17 cellular contexts compared by ENCODE assay signal in genomic region chr15:78112551-78112950, GRCh38. TPM values are rescaled to one million over a fixed set of nuclear protein-coding genes. Genes with fewer than 3 reads are reported as not detected.
"Had no signal": no experiment of that assay in that cellular context is flagged by ENCODE, and none has a peak within 500 bp of the region (broad histone marks: within the 10 kb centered on the region; RNA-seq: fewer than 3 reads in every experiment).

No MANE protein-coding gene starts in this region.

- H3K27me3 Mint-ChIP-seq: activated CD4-positive, alpha-beta memory T cell treated with anti-CD3 and anti-CD28 coated beads for 36 hours; activated CD4-positive, alpha-beta T cell treated with anti-CD3 and anti-CD28 coated beads for 36 hours; activated CD4-positive, alpha-beta T cell treated with anti-CD3 and anti-CD28 coated beads, Interleukin-2, amount 10 ng/mL, durations not matched to agents 24 days and 14 days; activated naive CD8-positive, alpha-beta T cell; activated T-helper 17 cell treated with anti-CD3 and anti-CD28 coated beads, Interleukin-2, amount 50 U/mL, for 72 hours; T-helper 17 cell had no signal

- H3K4me3 ChIP-seq: body of pancreas had no signal

- H3K36me3 ChIP-seq: colonic mucosa had no signal

- H3K4me3 Mint-ChIP-seq: T-helper 17 cell had no signal

- H3K4me1 ChIP-seq: colonic mucosa had no signal

- H3K36me3 Mint-ChIP-seq: activated CD4-positive, alpha-beta memory T cell treated with anti-CD3 and anti-CD28 coated beads for 36 hours; activated naive CD8-positive, alpha-beta T cell had no signal

- H3K27ac Mint-ChIP-seq: activated CD4-positive, alpha-beta memory T cell treated with anti-CD3 and anti-CD28 coated beads for 36 hours; activated CD4-positive, alpha-beta T cell treated with anti-CD3 and anti-CD28 coated beads for 36 hours; activated CD4-positive, alpha-beta T cell treated with anti-CD3 and anti-CD28 coated beads, Interleukin-2, amount 10 ng/mL, durations not matched to agents 24 days and 14 days; activated naive CD8-positive, alpha-beta T cell; activated T-helper 17 cell treated with anti-CD3 and anti-CD28 coated beads, Interleukin-2, amount 50 U/mL, for 72 hours; dendritic cell treated with granulocyte-macrophage colony-stimulating factor and Interleukin-4, amounts not matched to agents 40 ng/mL and 50 ng/mL, for 4 days; endodermal cell; T-helper 17 cell; T-helper 2 cell treated with Interferon-gamma antibody and Interleukin-4, amounts not matched to agents 5 μg/mL and 100 μg/mL, for 36 hours had no signal

- H3K9me3 Mint-ChIP-seq: activated CD4-positive, alpha-beta memory T cell treated with anti-CD3 and anti-CD28 coated beads for 36 hours; activated CD4-positive, alpha-beta T cell treated with anti-CD3 and anti-CD28 coated beads, Interleukin-2, amount 10 ng/mL, durations not matched to agents 24 days and 14 days; activated T-cell treated with anti-CD3 and anti-CD28 coated beads, Interleukin-2, amount 50 U/mL, for 4 hours; activated T-helper 17 cell treated with anti-CD3 and anti-CD28 coated beads, Interleukin-2, amount 50 U/mL, for 72 hours; dendritic cell treated with granulocyte-macrophage colony-stimulating factor and Interleukin-4, amounts not matched to agents 40 ng/mL and 50 ng/mL, for 4 days; endodermal cell; T-helper 2 cell treated with Interferon-gamma antibody and Interleukin-4, amounts not matched to agents 5 μg/mL and 100 μg/mL, for 36 hours had no signal

- H3K9me3 ChIP-seq: body of pancreas, colonic mucosa had no signal

- H3K27me3 ChIP-seq: body of pancreas, colonic mucosa, dorsolateral prefrontal cortex had no signal

- H3K27ac ChIP-seq: body of pancreas, colonic mucosa, dorsolateral prefrontal cortex had no signal

- H3K4me1 Mint-ChIP-seq: activated T-helper 17 cell treated with anti-CD3 and anti-CD28 coated beads, Interleukin-2, amount 50 U/mL, for 72 hours had no signal

RNA-seq across cellular contexts. Expression of gene SH2D7, which starts 20.2 kb away (rescaled TPM):
- total RNA-seq: activated CD4-positive, alpha-beta memory T cell treated with anti-CD3 and anti-CD28 coated beads for 36 hours; activated CD4-positive, alpha-beta T cell treated with anti-CD3 and anti-CD28 coated beads for 36 hours; activated CD4-positive, alpha-beta T cell treated with anti-CD3 and anti-CD28 coated beads, Interleukin-2, amount 10 ng/mL, durations not matched to agents 24 days and 14 days; activated T-cell treated with anti-CD3 and anti-CD28 coated beads, Interleukin-2, amount 50 U/mL, for 4 hours; activated T-helper 17 cell treated with anti-CD3 and anti-CD28 coated beads, Interleukin-2, amount 50 U/mL, for 72 hours; aorta; body of pancreas; dorsolateral prefrontal cortex; endodermal cell; epithelial cell of proximal tubule; esophagus mucosa; frontal cortex; T-helper 17 cell had no signal
